In the genomic region with DNA sequence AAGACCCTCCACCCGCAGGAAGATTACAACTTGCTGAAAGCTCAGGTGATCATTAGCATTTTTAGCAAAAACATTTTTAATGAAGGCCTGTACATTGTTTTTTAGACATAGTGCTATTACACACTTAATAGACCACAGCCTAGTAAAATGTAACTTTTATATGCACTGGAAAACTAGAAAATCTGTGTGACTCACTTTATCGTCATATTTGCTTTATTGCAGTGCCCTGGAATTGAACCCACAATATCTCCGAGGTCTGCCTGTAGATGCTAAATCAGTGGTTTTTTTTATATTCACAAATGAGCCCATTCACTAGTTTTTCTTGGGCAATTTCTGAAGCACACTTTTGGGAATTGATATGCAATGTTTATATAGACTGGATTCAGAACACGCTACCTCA, we compare ENCODE assay signal across 30 cellular contexts.
"Had no signal": no experiment of that assay in that cellular context is flagged by ENCODE, and none has a peak within 500 bp of the region (broad histone marks: within the 10 kb centered on the region; RNA-seq: fewer than 3 reads in every experiment).

No MANE protein-coding gene starts in this region.

- H3K27me3 ChIP-seq: adrenal gland, ascending aorta, body of pancreas, brain microvascular endothelial cell, cardiac muscle cell had no signal

- H3K4me3 ChIP-seq: adrenal gland, ascending aorta, body of pancreas, cardiac muscle cell had no signal

- H3K4me1 ChIP-seq: adrenal gland, ascending aorta, body of pancreas had no signal

- H3K27ac ChIP-seq: adrenal gland, ascending aorta, body of pancreas, brain microvascular endothelial cell, cardiac muscle cell had no signal

- DNase-seq: activated effector memory CD4-positive, alpha-beta T cell treated with Interleukin-2 at 50 U/mL for 16 hours; activated gamma-delta T cell; activated gamma-delta T cell treated with Interleukin-2 at 50 U/mL for 16 hours; activated naive CD4-positive, alpha-beta T cell; activated naive CD4-positive, alpha-beta T cell treated with anti-CD3 and anti-CD28 coated beads for 36 hours; activated naive CD4-positive, alpha-beta T cell treated with anti-CD3 and anti-CD28 coated beads, Interleukin-2, amount 10 ng/mL, durations not matched to agents 7 days and 5 days; activated naive CD4-positive, alpha-beta T cell treated with anti-CD3 and anti-CD28 coated beads, Interleukin-2, amount 50 U/mL, for 16 hours; activated naive CD4-positive, alpha-beta T cell treated with Interleukin-2 at 50 U/mL for 16 hours; activated naive CD8-positive, alpha-beta T cell treated with anti-CD3 and anti-CD28 coated beads for 36 hours; activated naive CD8-positive, alpha-beta T cell treated with anti-CD3 and anti-CD28 coated beads, Interleukin-2, amount 10 ng/mL, durations not matched to agents 7 days and 5 days; activated naive CD8-positive, alpha-beta T cell treated with anti-CD3 and anti-CD28 coated beads, Interleukin-2, amount 50 U/mL, for 24 hours; activated T-cell treated with anti-CD3 and anti-CD28 coated beads, Interleukin-2, amount 50 U/mL, for 1 hour; activated T-cell treated with anti-CD3 and anti-CD28 coated beads, Interleukin-2, amount 50 U/mL, for 24 hours; activated T-cell treated with anti-CD3 and anti-CD28 coated beads, Interleukin-2, amount 50 U/mL, for 4 hours; activated T-cell treated with anti-CD3 and anti-CD28 coated beads, Interleukin-2, amount 50 U/mL, for 48 hours; activated T-cell treated with anti-CD3 and anti-CD28 coated beads, Interleukin-2, amount 50 U/mL, for 72 hours; adrenal gland; amniotic stem cell; amygdala; anterior cingulate cortex; aorta; body of pancreas; brain microvascular endothelial cell; caudate nucleus; central memory CD4-positive, alpha-beta T cell; cerebellar nuclear complex had no signal

- H3K9me3 ChIP-seq: adrenal gland, body of pancreas had no signal

- H3K36me3 ChIP-seq: adrenal gland, ascending aorta, brain microvascular endothelial cell, cardiac muscle cell had no signal

- ATAC-seq: activated naive CD4-positive, alpha-beta T cell treated with anti-CD3 and anti-CD28 coated beads, Interleukin-2, amount 50 U/mL, for 72 hours; activated naive CD8-positive, alpha-beta T cell treated with anti-CD3 and anti-CD28 coated beads, Interleukin-2, amount 50 U/mL, for 24 hours; activated T-cell treated with anti-CD3 and anti-CD28 coated beads, Interleukin-2, amount 50 U/mL, for 4 hours; activated T-cell treated with anti-CD3 and anti-CD28 coated beads, Interleukin-2, amount 50 U/mL, for 72 hours; activated T-helper 17 cell treated with anti-CD3 and anti-CD28 coated beads, Interleukin-2, amount 50 U/mL, for 72 hours; body of pancreas had no signal
